27 cellular contexts compared by ENCODE assay signal in genomic region chr17:70050192-70050591, GRCh38. TPM values are rescaled to one million over a fixed set of nuclear protein-coding genes. Genes with fewer than 3 reads are reported as not detected.
"Had no signal": no experiment of that assay in that cellular context is flagged by ENCODE, and none has a peak within 500 bp of the region (broad histone marks: within the 10 kb centered on the region; RNA-seq: fewer than 3 reads in every experiment).

No MANE protein-coding gene starts in this region.

- H3K4me1 ChIP-seq: right atrium auricular region, vagina had no signal

- H3K27ac ChIP-seq: adrenal gland, brain microvascular endothelial cell, heart right ventricle, left ventricle myocardium inferior, right atrium auricular region, stomach, thyroid gland, upper lobe of left lung, vagina had no signal

- H3K9me3 ChIP-seq: adrenal gland, heart right ventricle, left ventricle myocardium inferior, mucosa of descending colon, right atrium auricular region, stomach, thyroid gland, upper lobe of left lung, vagina had no signal

- ATAC-seq: activated CD4-positive, alpha-beta T cell treated with anti-CD3 and anti-CD28 coated beads for 36 hours; activated T-cell treated with anti-CD3 and anti-CD28 coated beads, Interleukin-2, amount 50 U/mL, for 72 hours; heart right ventricle; mucosa of descending colon; natural killer cell treated with Interleukin-12 subunit alpha and Interleukin-12 subunit beta and Interleukin-15 and Interleukin-18, amount 100 ng/mL, for 72 hours; stimulated activated naive B cell treated with anti-CD40 and anti-IgM and Interleukin-4, amounts not matched to agents 10 μg/mL and 1 μg/mL and 100 μg/mL, for 72 hours had no signal

- H3K4me3 ChIP-seq: adrenal gland, heart right ventricle, left ventricle myocardium inferior, lung, mucosa of descending colon, right atrium auricular region, stomach, thyroid gland, upper lobe of left lung, vagina had no signal

- H3K36me3 ChIP-seq: adrenal gland, brain microvascular endothelial cell, heart right ventricle, left ventricle myocardium inferior, right atrium auricular region, stomach, thyroid gland, upper lobe of left lung, vagina had no signal

- H3K27me3 ChIP-seq: adrenal gland, brain microvascular endothelial cell, heart right ventricle, stomach, thyroid gland, upper lobe of left lung, vagina had no signal

- DNase-seq: activated CD4-positive, alpha-beta T cell treated with anti-CD3 and anti-CD28 coated beads for 36 hours; activated CD4-positive, CD25-positive, alpha-beta regulatory T cell; activated naive CD4-positive, alpha-beta T cell; activated T-cell treated with anti-CD3 and anti-CD28 coated beads for 4 hours; activated T-cell treated with anti-CD3 and anti-CD28 coated beads, Interleukin-2, amount 50 U/mL, for 72 hours; adrenal gland; aorta; brain microvascular endothelial cell; caudate nucleus; foreskin melanocyte; heart right ventricle; islet precursor cell; left ventricle myocardium inferior; mucosa of descending colon; stimulated activated CD4-positive, alpha-beta T cell treated with anti-CD3 and anti-CD28 coated beads, Interleukin-15, amount 100 ng/mL, for 24 hours; stimulated activated CD4-positive, alpha-beta T cell treated with anti-CD3 and anti-CD28 coated beads, Interleukin-2, amount 100 ng/mL, for 24 hours; stimulated activated naive B cell treated with anti-CD40 and anti-IgM and Interleukin-4, amounts not matched to agents 10 μg/mL and 1 μg/mL and 100 μg/mL, for 72 hours; stomach; thyroid gland; upper lobe of left lung had no signal

RNA-seq across cellular contexts. Expression of gene KCNJ16, which starts 24.8 kb away (rescaled TPM):
- total RNA-seq: activated CD4-positive, alpha-beta T cell treated with anti-CD3 and anti-CD28 coated beads for 36 hours; activated T-cell treated with anti-CD3 and anti-CD28 coated beads, Interleukin-2, amount 50 U/mL, for 72 hours; endothelial cell of umbilical vein; left ventricle myocardium inferior; mesenteric fat pad; myocyte; natural killer cell treated with Interleukin-12 subunit alpha and Interleukin-12 subunit beta and Interleukin-15 and Interleukin-18, amount 100 ng/mL, for 72 hours; vagina had no signal
- polyA plus RNA-seq: aorta, heart right ventricle had no signal
